In the genomic region with DNA sequence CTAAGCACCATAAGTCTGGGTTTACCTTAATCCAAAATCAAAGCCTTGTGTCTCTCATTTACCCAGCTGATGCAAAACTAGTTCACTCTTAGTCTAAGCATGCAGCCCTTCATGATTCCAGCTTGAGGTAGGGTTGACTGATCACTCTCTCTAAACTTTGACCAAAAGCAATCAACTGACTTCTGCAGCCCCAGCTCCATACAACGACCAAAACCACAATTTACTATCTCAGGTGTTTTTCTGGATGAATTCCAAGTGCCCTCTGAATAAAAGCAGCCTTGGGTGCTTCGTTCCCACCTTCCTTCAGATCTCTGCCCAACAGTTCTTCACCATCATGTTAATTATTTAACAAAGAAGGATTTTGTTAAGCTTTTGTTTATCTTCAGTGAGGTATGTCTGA, we compare ENCODE assay signal across 15 cellular contexts.
DNase-seq lines count a peak whose midpoint lies in the region; ATAC-seq, FAIRE-seq and TF ChIP-seq lines count a peak whose summit lies in the region.
"Had no signal": no experiment of that assay in that cellular context is flagged by ENCODE, and none has a peak within 500 bp of the region (broad histone marks: within the 10 kb centered on the region; RNA-seq: fewer than 3 reads in every experiment).

No MANE protein-coding gene starts in this region.

- H3K4me1 ChIP-seq in HUES64 (ENCODE audit: insufficient read depth, low read length) (peaks cover 49% of the 10 kb centered on the region), tibial artery (peaks cover 0 to 40% (median 18%) of the 10 kb centered on the region in 4 donors), colonic mucosa (no peaks in the 10 kb centered on the region), lower lobe of right lung (no peaks in the 10 kb centered on the region)

- peaks cover 34% of the 10 kb centered on the region for H3K36me3 ChIP-seq in HUES64 (ENCODE audit: insufficient read depth, low read length)
- H3K36me3 ChIP-seq in tibial artery: peaks cover 5 to 17% (median 12%) of the 10 kb centered on the region in 3 donors
- no peaks in the 10 kb centered on the region for H3K36me3 ChIP-seq in colonic mucosa
- H3K36me3 ChIP-seq in lower lobe of right lung: peaks cover 42% of the 10 kb centered on the region

- H3K27ac ChIP-seq in HUES64 (ENCODE audit: low read depth, low read length) (peak overlapping the region; percentile 56; the same call in 1 of the 2 replicates), tibial artery (peak overlapping the region; percentile 53 to 64), colonic mucosa (no peak overlapping the region), lower lobe of right lung (no peak overlapping the region)

- H3K9ac ChIP-seq in HUES64 (ENCODE audit: low read depth, low read length) (no peak overlapping the region), colonic mucosa (ENCODE audit: low read depth in 2 of 2, low read length in 2 of 2) (no peak overlapping the region)

- WGBS in HUES64: 78% methylated on average over 2 of the region's 2 CpGs

- peak; percentile 70 for FAIRE-seq in GM19239 (lab: Jason Lieb, UNC)
- FAIRE-seq: K562 had no signal

- H3K27me3 ChIP-seq in HUES64 (ENCODE audit: insufficient read depth, low read length) (no peaks in the 10 kb centered on the region), tibial artery (no peaks in the 10 kb centered on the region), colonic mucosa (no peaks in the 10 kb centered on the region), lower lobe of right lung (ENCODE audit: low read depth) (no peaks in the 10 kb centered on the region)

- H3K9me3 ChIP-seq in HUES64 (ENCODE audit: insufficient read depth, low read depth, low read length) (no peaks in the 10 kb centered on the region), tibial artery (no peaks in the 10 kb centered on the region), colonic mucosa (no peaks in the 10 kb centered on the region), lower lobe of right lung (no peaks in the 10 kb centered on the region)

- no peak for ATAC-seq in lower lobe of right lung
- ATAC-seq: K562 had no signal

- TF ChIP-seq CTCF in tibial artery (IDR thresholded peaks at IDR 0.05) (no peak), colonic mucosa (IDR thresholded peaks at IDR 0.05) (no peak), lower lobe of right lung (IDR thresholded peaks at IDR 0.05) (no peak)

- DNase-seq in GM19239 (ENCODE audit: insufficient read length, low spot score) (no peak), kidney tubule cell (ENCODE audit: low spot score) (peak; percentile 42), tibial artery (no peak), NCI-H1105 (lab: John Stamatoyannopoulos, UW) (no peak), colonic mucosa (no peak), lower lobe of right lung (no peak)
- DNase-seq: COR-L47, H7, NCI-H1436 treated with DMSO at 0.1 percent for 48 hours, NCI-H2081 treated with DMSO at 0.1 percent for 48 hours, NCI-H526 treated with DMSO at 0.1 percent for 48 hours, OCI-M1, SIG-M5 had no signal

- H3K4me3 ChIP-seq in HUES64 (ENCODE audit: low read length) (no peak overlapping the region), tibial artery (no peak overlapping the region), colonic mucosa (no peak overlapping the region), lower lobe of right lung (no peak overlapping the region)
- H3K4me3 ChIP-seq: K562 had no signal

- intact Hi-C loops in tibial artery (cut with DNase I; ENCODE audit: low total_unique reads) (no loop called here), colonic mucosa (cut with DNase I) (no loop called here), lower lobe of right lung (cut with DNase I) (no loop called here)

Comparison
In these comparisons a context has a peak if more than half of its experiments do, and no peak if none do; other contexts are left out.
1. H3K27ac ChIP-seq: peak in HUES64 (single experiment) and tibial artery (2 of 2); none in colonic mucosa (single experiment) and lower lobe of right lung (single experiment).